ENCODE assay signal across 15 cellular contexts in the genomic region with DNA sequence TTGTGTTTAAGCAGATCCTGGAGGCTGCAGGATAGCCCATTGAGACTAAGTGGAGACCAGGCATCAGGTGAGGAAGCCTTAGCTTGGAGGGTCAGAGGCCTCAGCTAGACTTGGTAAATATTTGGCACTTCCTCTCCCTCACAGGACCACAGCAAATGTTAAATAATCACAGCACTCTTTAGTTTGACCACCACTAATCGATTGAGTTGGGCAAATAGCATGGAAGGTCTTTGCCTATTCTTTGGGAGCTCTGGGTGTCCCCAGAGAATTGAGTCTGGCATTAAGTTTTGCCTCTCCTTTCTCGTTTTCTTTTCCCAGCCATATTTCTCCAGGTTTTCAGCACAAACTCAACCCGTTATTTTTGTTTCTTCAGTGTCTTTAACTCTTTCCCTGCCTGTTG.
DNase-seq lines count a peak whose midpoint lies in the region; ATAC-seq, FAIRE-seq and TF ChIP-seq lines count a peak whose summit lies in the region.
"Had no signal": no experiment of that assay in that cellular context is flagged by ENCODE, and none has a peak within 500 bp of the region (broad histone marks: within the 10 kb centered on the region; RNA-seq: fewer than 3 reads in every experiment).

No MANE protein-coding gene starts in this region.

- H4K8ac ChIP-seq in IMR-90 (ENCODE audit: low read depth in 2 of 2, low read length in 2 of 2) = no peak overlapping the region

- SMC1A ChIA-PET in GM12878 (lab: Charles Lee; ENCODE audit: uncharacterized antibody, unreplicated experiment) = interaction anchor here (1.4 kb wide), 1 partner anchor 16 kb away, joined by 3 read pairs; no protein-coding TSS in a partner anchor

- peaks cover 53 to 90% of the 10 kb centered on the region in 2 experiments for H3K79me1 ChIP-seq in IMR-90 (ENCODE audit: low read depth in 1 of 2, low read length in 2 of 2)

- dilution Hi-C loops in IMR-90 (cut with HindIII; ENCODE audit: low sequenced_read_pairs, unreplicated experiment) = no loop called here

- no peak for TF ChIP-seq POLR2A in IMR-90 (IDR thresholded peaks at IDR 0.05; ENCODE audit: low read depth, low read length)
- TF ChIP-seq POLR2A in GM12878 (IDR thresholded peaks at IDR 0.05; ENCODE audit: low read depth, low read length) = no peak
- TF ChIP-seq POLR2A in testis (IDR thresholded peaks at IDR 0.05) = no peak

- H4K20me1 ChIP-seq in IMR-90 (ENCODE audit: insufficient read depth, low read length) = peaks cover 11% of the 10 kb centered on the region
- H4K20me1 ChIP-seq in GM12878 (ENCODE audit: control insufficient read depth, insufficient read depth) = peaks cover 4% of the 10 kb centered on the region; the same call in 1 of the 2 replicates

- no peak overlapping the region for H2BK5ac ChIP-seq in IMR-90 (ENCODE audit: low read depth, low read length, poor library complexity, severe bottlenecking)

- BruUV-seq in IMR-90 (replicated peaks; lab: Mats Ljungman, UMichigan) (no TSS peak), GM12878 (replicated peaks; lab: Mats Ljungman, UMichigan) (no TSS peak)

- WGBS in IMR-90 (ENCODE audit: extremely low coverage in 2 of 2, insufficient read length in 1 of 2), 2 experiments = no CpG with 5 or more reads among the region's 3 CpGs
- 98% methylated on average over 3 of the region's 3 CpGs for whole genome bisulfite sequencing in GM12878 (ENCODE audit: insufficient coverage, insufficient replicate concordance, low lambda C conversion rate, missing lambda C conversion rate)
- 50 to 51% methylated on average over 3 of the region's 3 CpGs for WGBS in testis, 2 donors

- peaks cover 93% of the 10 kb centered on the region for H3K79me2 ChIP-seq in GM12878 (ENCODE audit: control insufficient read depth, insufficient read depth, low read length)

- ATAC-seq in IMR-90 (ENCODE audit: low read depth) (no peak), GM12878 (no peak), upper lobe of right lung (no peak), HG02610 (IDR thresholded peaks at IDR 0.05; ENCODE audit: unreplicated experiment) (no peak)
- ATAC-seq: PC-3 had no signal

- intact Hi-C loops in IMR-90 (cut with micrococcal nuclease) (no loop called here), GM12878 (cut with micrococcal nuclease; ENCODE audit: unreplicated experiment) (no loop called here), upper lobe of right lung (cut with DNase I) (no loop called here), kidney (cut with DNase I) (no loop called here), testis (cut with DNase I; ENCODE audit: low total_unique reads) (no loop called here)

- no peak overlapping the region for H3K4me2 ChIP-seq in IMR-90 (ENCODE audit: low read depth, low read length)
- H3K4me2 ChIP-seq in GM12878 (ENCODE audit: control insufficient read depth, insufficient read depth) = no peak overlapping the region
- H3K4me2 ChIP-seq: KMS-11 had no signal

- no peak overlapping the region for H2BK120ac ChIP-seq in IMR-90 (ENCODE audit: low read depth, low read length)

- no peak overlapping the region; the same call in 1 of the 2 replicates for H3K14ac ChIP-seq in IMR-90 (replicated peaks; ENCODE audit: low read depth, low read length)

- H3K9me3 ChIP-seq in IMR-90 (ENCODE audit: control insufficient read depth, insufficient read depth, low read length) = no peaks in the 10 kb centered on the region
- no peaks in the 10 kb centered on the region for H3K9me3 ChIP-seq in GM12878 (replicated peaks; ENCODE audit: control insufficient read depth, insufficient read depth, low read length)
- H3K9me3 ChIP-seq in neutrophil = no peaks in the 10 kb centered on the region
- no peaks in the 10 kb centered on the region for H3K9me3 ChIP-seq in upper lobe of right lung
- no peaks in the 10 kb centered on the region for H3K9me3 ChIP-seq in kidney (ENCODE audit: control insufficient read depth in 1 of 2, low read length in 2 of 2)
- H3K9me3 ChIP-seq in testis = no peaks in the 10 kb centered on the region
- H3K9me3 ChIP-seq: MG63 had no signal

- no peak overlapping the region for H3K23ac ChIP-seq in IMR-90 (ENCODE audit: low read depth, low read length)

- H2BK15ac ChIP-seq in IMR-90 (ENCODE audit: low read depth, low read length) = 0 out of 3 replicates have a peak overlapping the region, but pooled peaks have one; percentile 19

- H3K4ac ChIP-seq in IMR-90 (ENCODE audit: low read depth, low read length) = no peak overlapping the region

- H3K27ac ChIP-seq in IMR-90 (ENCODE audit: insufficient read depth, low read length) (no peak overlapping the region), GM12878 (ENCODE audit: control insufficient read depth, insufficient read depth) (no peak overlapping the region), neutrophil (peak overlapping the region; percentile 61), upper lobe of right lung (peak overlapping the region; percentile 24), kidney (ENCODE audit: low read depth in 2 of 2, low read length in 2 of 2) (no peak overlapping the region), testis (peak overlapping the region in 1 of 2 donors; percentile 54)
- H3K27ac ChIP-seq: KMS-11 had no signal

- H3K27me3 ChIP-seq in IMR-90 (ENCODE audit: control insufficient read depth, insufficient read depth, low read length) (no peaks in the 10 kb centered on the region), GM12878 (replicated peaks in 1 of 2; ENCODE audit: control insufficient read depth in 2 of 2, insufficient read depth in 2 of 2, low read length in 1 of 2) (no peaks in the 10 kb centered on the region), neutrophil (no peaks in the 10 kb centered on the region), upper lobe of right lung (no peaks in the 10 kb centered on the region), testis (no peaks in the 10 kb centered on the region)
- H3K27me3 ChIP-seq: MG63 had no signal

- TF ChIP-seq RAD21 in IMR-90 (IDR thresholded peaks at IDR 0.05; ENCODE audit: low read length) (no peak), GM12878 (IDR thresholded peaks at IDR 0.05; ENCODE audit: insufficient read depth, low read depth, low read length) (no peak)

- no peak overlapping the region for H2AK9ac ChIP-seq in IMR-90 (replicated peaks; ENCODE audit: low read depth, low read length, poor library complexity)

- H2AK5ac ChIP-seq in IMR-90 (ENCODE audit: low read depth, low read length) = peak overlapping the region; percentile 53; the same call in 1 of the 2 replicates

- H3K4me1 ChIP-seq in IMR-90 (ENCODE audit: control insufficient read depth, insufficient read depth, low read length) = peaks cover 23% of the 10 kb centered on the region
- no peaks in the 10 kb centered on the region; the same call in 1 of the 2 replicates for H3K4me1 ChIP-seq in GM12878 (ENCODE audit: control insufficient read depth, insufficient read depth, low read length)
- H3K4me1 ChIP-seq in neutrophil (ENCODE audit: control insufficient read depth in 1 of 2, insufficient read depth in 1 of 2, low read depth in 1 of 2, low read length in 1 of 2) = peaks cover 17 to 18% of the 10 kb centered on the region in 2 experiments
- H3K4me1 ChIP-seq in upper lobe of right lung = peaks cover 35% of the 10 kb centered on the region
- peaks cover 0 to 5% of the 10 kb centered on the region in 2 donors for H3K4me1 ChIP-seq in kidney (ENCODE audit: control insufficient read depth in 1 of 2, insufficient read depth in 1 of 2, low read depth in 1 of 2, low read length in 2 of 2)
- peaks cover 19% of the 10 kb centered on the region for H3K4me1 ChIP-seq in testis

- no peak for TF ChIP-seq CTCF in IMR-90 (conservative IDR thresholded peaks at IDR 0.05; ENCODE audit: low read depth, low read length)
- no peak for TF ChIP-seq CTCF in GM12878 (IDR thresholded peaks at IDR 0.05 in 2 of 3, conservative IDR thresholded peaks at IDR 0.05 in 1 of 3; ENCODE audit: control insufficient read depth in 2 of 3, extremely low read depth in 1 of 3, insufficient read depth in 1 of 3, low read depth in 3 of 3, low read length in 3 of 3)
- no peak for TF ChIP-seq CTCF in neutrophil (IDR thresholded peaks at IDR 0.05)
- no peak for TF ChIP-seq CTCF in upper lobe of right lung (IDR thresholded peaks at IDR 0.05)
- TF ChIP-seq CTCF in kidney (IDR thresholded peaks at IDR 0.05; ENCODE audit: borderline replicate concordance, extremely low read depth, insufficient read depth) = no peak
- TF ChIP-seq CTCF in testis (IDR thresholded peaks at IDR 0.05) = no peak

- no peak overlapping the region for H4K5ac ChIP-seq in IMR-90 (ENCODE audit: low read depth, low read length)

- in situ Hi-C loops in IMR-90 (cut with MboI; ENCODE audit: low sequenced_read_pairs) = loop anchor here (25.0 kb wide), 1 partner anchor 1001 kb away; a partner anchor contains a TSS
- in situ Hi-C loops in GM12878 (cut with MboI) = no loop called here

- H3K4me3 ChIP-seq in IMR-90 (ENCODE audit: insufficient read depth, low read depth, low read length) (no peak overlapping the region), GM12878 (no peak overlapping the region), neutrophil (ENCODE audit: low read depth in 1 of 2, low read length in 1 of 2) (no peak overlapping the region), upper lobe of right lung (no peak overlapping the region), kidney (ENCODE audit: low read length in 2 of 2) (no peak overlapping the region), testis (no peak overlapping the region)
- H3K4me3 ChIP-seq: MG63 had no signal

- 0 out of 2 replicates have a peak overlapping the region, but pooled peaks have one; percentile 27 for H4K91ac ChIP-seq in IMR-90 (ENCODE audit: insufficient read depth, low read depth, low read length)

- FAIRE-seq in GM12878 (lab: Jason Lieb, UNC) (no peak), kidney (lab: Jason Lieb, UNC) (no peak)
- FAIRE-seq: H1 had no signal

- no peak overlapping the region for H2AFZ ChIP-seq in IMR-90 (replicated peaks; ENCODE audit: low read length, poor library complexity)
- H2AFZ ChIP-seq in GM12878 (ENCODE audit: control insufficient read depth, low read depth, low read length) = no peak overlapping the region

- no peak overlapping the region for H2BK20ac ChIP-seq in IMR-90 (ENCODE audit: low read depth, low read length)

- H3K36me3 ChIP-seq in IMR-90 (ENCODE audit: control insufficient read depth, insufficient read depth, low read length) (peaks cover 1% of the 10 kb centered on the region; the same call in 1 of the 2 replicates), GM12878 (ENCODE audit: control insufficient read depth in 2 of 2, insufficient read depth in 2 of 2, low read length in 1 of 2) (peaks cover 8 to 41% of the 10 kb centered on the region in 2 experiments), neutrophil (no peaks in the 10 kb centered on the region), upper lobe of right lung (no peaks in the 10 kb centered on the region), kidney (ENCODE audit: control insufficient read depth in 1 of 2, insufficient read depth in 2 of 2, low read length in 2 of 2) (no peaks in the 10 kb centered on the region), testis (ENCODE audit: low read depth, missing control alignments) (no peaks in the 10 kb centered on the region)
- H3K36me3 ChIP-seq: MG63 had no signal

- POLR2A ChIA-PET in IMR-90 (lab: Charles Lee; ENCODE audit: unreplicated experiment) (no interaction called here), GM12878 (lab: Charles Lee) (interaction anchor here (0.6 to 1.4 kb wide), 2 partner anchors 11 to 142 kb away, joined by 3 to 5 read pairs; no protein-coding TSS in a partner anchor)

- RAD21 ChIA-PET in GM12878 (lab: Charles Lee; ENCODE audit: unreplicated experiment) = no interaction called here

- no peak overlapping the region for H3K56ac ChIP-seq in IMR-90 (ENCODE audit: extremely low read depth, insufficient read depth, low read length)

- H3K9me1 ChIP-seq in IMR-90 (ENCODE audit: insufficient read depth, low read length) = peaks cover 22% of the 10 kb centered on the region

- H3K18ac ChIP-seq in IMR-90 (ENCODE audit: low read depth, low read length) = no peak overlapping the region

- DNase-seq in IMR-90 (no peak), GM12878 (ENCODE audit: low read depth, low spot score) (no peak), upper lobe of right lung (no peak), kidney (no peak), testis (no peak)
- DNase-seq: MG63, NCI-H1092 treated with DMSO at 0.1 percent for 48 hours, NCI-H1694, NCI-H345, NCI-H526 treated with DMSO at 0.1 percent for 48 hours, PC-3 had no signal

- no peak for TF ChIP-seq EP300 in GM12878 (IDR thresholded peaks at IDR 0.05; ENCODE audit: borderline replicate concordance in 1 of 2, control insufficient read depth in 1 of 2, low read depth in 2 of 2, low read length in 2 of 2)

- H3K9ac ChIP-seq in IMR-90 (ENCODE audit: low read depth, low read length) = no peak overlapping the region
- H3K9ac ChIP-seq in GM12878 (ENCODE audit: control insufficient read depth, insufficient read depth, low read length) = no peak overlapping the region
- no peak overlapping the region for H3K9ac ChIP-seq in kidney (ENCODE audit: low read length in 2 of 2)
- H3K9ac ChIP-seq: KMS-11 had no signal

- CTCF ChIA-PET in IMR-90 (lab: Yijun Ruan, JAX) = no interaction called here
- CTCF ChIA-PET in GM12878 (lab: Yijun Ruan, JAX) = no interaction called here

Comparison
In these comparisons a context has a peak if more than half of its experiments do, and no peak if none do; other contexts are left out.
1. H3K27ac ChIP-seq: peak in neutrophil (single experiment) and upper lobe of right lung (single experiment); none in IMR-90 (single experiment), GM12878 (single experiment) and kidney (0 of 2).